ENCODE assay signal across 22 cellular contexts in genomic region chr5:39523821-39524220, GRCh38.
DNase-seq lines count a peak whose midpoint lies in the region; ATAC-seq and TF ChIP-seq lines count a peak whose summit lies in the region.
"Had no signal": no experiment of that assay in that cellular context is flagged by ENCODE, and none has a peak within 500 bp of the region (broad histone marks: within the 10 kb centered on the region; RNA-seq: fewer than 3 reads in every experiment).

No MANE protein-coding gene starts in this region.

- H3K27ac ChIP-seq in SJSA1: peak overlapping the region; percentile 28; the same call in 1 of the 2 replicates
- no peak overlapping the region for H3K27ac ChIP-seq in breast epithelium
- H3K27ac ChIP-seq: body of pancreas, coronary artery, gastrocnemius medialis, tibial artery had no signal

- H3K4me3 ChIP-seq in SJSA1: no peak overlapping the region
- H3K4me3 ChIP-seq in epithelial cell of esophagus (ENCODE audit: low read length): no peak overlapping the region
- no peak overlapping the region for H3K4me3 ChIP-seq in breast epithelium
- H3K4me3 ChIP-seq: body of pancreas, coronary artery, gastrocnemius medialis, tibial artery had no signal

- H3K4me1 ChIP-seq in SJSA1 (replicated peaks) (peaks cover 42% of the 10 kb centered on the region), breast epithelium (no peaks in the 10 kb centered on the region)

- TF ChIP-seq CTCF in epithelial cell of esophagus (IDR thresholded peaks at IDR 0.05; ENCODE audit: insufficient read depth, low read depth, low read length, missing control alignments): no peak
- TF ChIP-seq CTCF in type B pancreatic cell (conservative IDR thresholded peaks at IDR 0.05): no peak
- no peak for TF ChIP-seq CTCF in breast epithelium (IDR thresholded peaks at IDR 0.05)

- peaks cover 4% of the 10 kb centered on the region for H3K36me3 Mint-ChIP-seq in T-helper 17 cell (ENCODE audit: low read depth)
- H3K36me3 Mint-ChIP-seq in type B pancreatic cell: no peaks in the 10 kb centered on the region
- H3K36me3 Mint-ChIP-seq: activated naive CD4-positive, alpha-beta T cell treated with anti-CD3 and anti-CD28 coated beads, Interleukin-2, amount 50 U/mL, for 72 hours; CD8-positive, alpha-beta T cell; natural killer cell had no signal

- no peak for ATAC-seq in T-helper 17 cell
- ATAC-seq: activated naive CD4-positive, alpha-beta T cell treated with anti-CD3 and anti-CD28 coated beads, Interleukin-2, amount 50 U/mL, for 72 hours; body of pancreas; CD8-positive, alpha-beta T cell; gastrocnemius medialis; natural killer cell; stimulated activated naive CD8-positive, alpha-beta T cell treated with anti-CD3 and anti-CD28 coated beads, Interleukin-15, Interleukin-2, amounts not matched to agents 100 U/mL and 50 U/mL, for 24 hours had no signal

- intact Hi-C loops in breast epithelium (cut with DNase I; ENCODE audit: low total_unique reads): no loop called here

- peaks cover 5% of the 10 kb centered on the region for H3K9me3 Mint-ChIP-seq in type B pancreatic cell
- H3K9me3 Mint-ChIP-seq: activated naive CD4-positive, alpha-beta T cell treated with anti-CD3 and anti-CD28 coated beads, Interleukin-2, amount 50 U/mL, for 72 hours; CD8-positive, alpha-beta T cell; natural killer cell had no signal

- H3K27me3 Mint-ChIP-seq in T-helper 17 cell: peaks cover 40% of the 10 kb centered on the region
- no peaks in the 10 kb centered on the region for H3K27me3 Mint-ChIP-seq in type B pancreatic cell

- no peak for TF ChIP-seq POLR2A in breast epithelium (IDR thresholded peaks at IDR 0.05)

- H3K36me3 ChIP-seq in SJSA1 (no peaks in the 10 kb centered on the region), breast epithelium (no peaks in the 10 kb centered on the region)
- H3K36me3 ChIP-seq: gastrocnemius medialis, tibial artery had no signal

- H3K27ac Mint-ChIP-seq in T-helper 17 cell (no peak overlapping the region), type B pancreatic cell (no peak overlapping the region)
- H3K27ac Mint-ChIP-seq: activated naive CD4-positive, alpha-beta T cell treated with anti-CD3 and anti-CD28 coated beads, Interleukin-2, amount 50 U/mL, for 72 hours; CD8-positive, alpha-beta T cell; natural killer cell had no signal

- H3K4me3 Mint-ChIP-seq in T-helper 17 cell (no peak overlapping the region), type B pancreatic cell (no peak overlapping the region)
- H3K4me3 Mint-ChIP-seq: CD8-positive, alpha-beta T cell; natural killer cell had no signal

- H3K27me3 ChIP-seq in SJSA1 (replicated peaks) (no peaks in the 10 kb centered on the region), breast epithelium (no peaks in the 10 kb centered on the region)
- H3K27me3 ChIP-seq: body of pancreas, gastrocnemius medialis, tibial artery had no signal

- H3K4me1 Mint-ChIP-seq in T-helper 17 cell (peaks cover 2% of the 10 kb centered on the region), type B pancreatic cell (ENCODE audit: unreplicated experiment) (peaks cover 20% of the 10 kb centered on the region)

- DNase-seq in ELR (ENCODE audit: low read depth): peak; percentile 60
- DNase-seq in SJSA1 (ENCODE audit: low read depth in 1 of 2, low spot score in 2 of 2): no peak
- DNase-seq in epithelial cell of esophagus (ENCODE audit: low read depth): peak; percentile 32
- DNase-seq in non-pigmented ciliary epithelial cell (ENCODE audit: low read depth): peak; percentile 81
- DNase-seq in T-helper 17 cell: no peak
- no peak for DNase-seq in type B pancreatic cell (ENCODE audit: extremely low spot score, unreplicated experiment)
- DNase-seq in breast epithelium (ENCODE audit: low spot score in 2 of 2): no peak
- DNase-seq in HT-29 (ENCODE audit: low spot score): no peak
- DNase-seq: activated CD4-positive, alpha-beta T cell treated with anti-CD3 and anti-CD28 coated beads for 4 hours; body of pancreas; CD8-positive, alpha-beta T cell; DMS53; gastrocnemius medialis; natural killer cell; NCI-H1417; NCI-H2171; NCI-H69; stimulated activated CD4-positive, alpha-beta T cell treated with anti-CD3 and anti-CD28 coated beads, Interleukin-2, amount 100 ng/mL, for 24 hours; stimulated activated naive CD8-positive, alpha-beta T cell treated with anti-CD3 and anti-CD28 coated beads, Interleukin-15, Interleukin-2, amounts not matched to agents 100 U/mL and 50 U/mL, for 24 hours; tibial artery had no signal

- H3K9me3 ChIP-seq in SJSA1 (replicated peaks) (peaks cover 3% of the 10 kb centered on the region; the same call in 1 of the 2 replicates), T-helper 17 cell (ENCODE audit: control insufficient read depth, low read length, poor library complexity, severe bottlenecking) (no peaks in the 10 kb centered on the region), breast epithelium (no peaks in the 10 kb centered on the region)
- H3K9me3 ChIP-seq: body of pancreas, gastrocnemius medialis, tibial artery had no signal

Comparison
In these comparisons a context has a peak if more than half of its experiments do, and no peak if none do; other contexts are left out.
1. DNase-seq: peak in ELR (single experiment), epithelial cell of esophagus (single experiment) and non-pigmented ciliary epithelial cell (single experiment); none in SJSA1 (0 of 2), T-helper 17 cell (0 of 3), type B pancreatic cell (single experiment), breast epithelium (0 of 2) and HT-29 (single experiment).